Comparison of ENCODE assay signal across 1 cellular context in the genomic region with DNA sequence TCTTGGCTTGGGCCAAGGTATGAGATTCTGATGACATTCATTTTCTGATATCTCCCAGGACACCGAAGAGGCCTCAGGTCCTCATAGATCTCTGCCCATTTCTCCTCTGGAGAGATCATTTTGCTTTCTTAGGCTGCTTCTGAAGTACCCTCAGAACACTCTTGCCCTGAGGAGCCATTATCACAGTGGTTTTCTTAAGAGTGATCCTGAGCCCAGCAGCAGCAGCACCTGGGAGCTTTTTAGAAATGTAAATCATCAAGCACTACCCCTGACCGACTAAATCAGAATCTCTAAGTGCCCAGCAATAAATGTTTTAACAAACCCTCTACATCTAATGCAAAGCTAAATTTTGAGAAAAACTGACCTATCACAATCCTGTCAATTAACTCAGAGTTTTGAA.
A peak's percentile ranks its signal among the peaks of the same experiment; 100 is the strongest.
TF ChIP-seq lines count a peak whose summit lies in the region.

No MANE protein-coding gene starts in this region.

TF ChIP-seq in GM23338, 12 proteins besides CTCF, POLR2A, EP300 and RAD21 (continued from another document):
- TF ChIP-seq, protein P1, sequence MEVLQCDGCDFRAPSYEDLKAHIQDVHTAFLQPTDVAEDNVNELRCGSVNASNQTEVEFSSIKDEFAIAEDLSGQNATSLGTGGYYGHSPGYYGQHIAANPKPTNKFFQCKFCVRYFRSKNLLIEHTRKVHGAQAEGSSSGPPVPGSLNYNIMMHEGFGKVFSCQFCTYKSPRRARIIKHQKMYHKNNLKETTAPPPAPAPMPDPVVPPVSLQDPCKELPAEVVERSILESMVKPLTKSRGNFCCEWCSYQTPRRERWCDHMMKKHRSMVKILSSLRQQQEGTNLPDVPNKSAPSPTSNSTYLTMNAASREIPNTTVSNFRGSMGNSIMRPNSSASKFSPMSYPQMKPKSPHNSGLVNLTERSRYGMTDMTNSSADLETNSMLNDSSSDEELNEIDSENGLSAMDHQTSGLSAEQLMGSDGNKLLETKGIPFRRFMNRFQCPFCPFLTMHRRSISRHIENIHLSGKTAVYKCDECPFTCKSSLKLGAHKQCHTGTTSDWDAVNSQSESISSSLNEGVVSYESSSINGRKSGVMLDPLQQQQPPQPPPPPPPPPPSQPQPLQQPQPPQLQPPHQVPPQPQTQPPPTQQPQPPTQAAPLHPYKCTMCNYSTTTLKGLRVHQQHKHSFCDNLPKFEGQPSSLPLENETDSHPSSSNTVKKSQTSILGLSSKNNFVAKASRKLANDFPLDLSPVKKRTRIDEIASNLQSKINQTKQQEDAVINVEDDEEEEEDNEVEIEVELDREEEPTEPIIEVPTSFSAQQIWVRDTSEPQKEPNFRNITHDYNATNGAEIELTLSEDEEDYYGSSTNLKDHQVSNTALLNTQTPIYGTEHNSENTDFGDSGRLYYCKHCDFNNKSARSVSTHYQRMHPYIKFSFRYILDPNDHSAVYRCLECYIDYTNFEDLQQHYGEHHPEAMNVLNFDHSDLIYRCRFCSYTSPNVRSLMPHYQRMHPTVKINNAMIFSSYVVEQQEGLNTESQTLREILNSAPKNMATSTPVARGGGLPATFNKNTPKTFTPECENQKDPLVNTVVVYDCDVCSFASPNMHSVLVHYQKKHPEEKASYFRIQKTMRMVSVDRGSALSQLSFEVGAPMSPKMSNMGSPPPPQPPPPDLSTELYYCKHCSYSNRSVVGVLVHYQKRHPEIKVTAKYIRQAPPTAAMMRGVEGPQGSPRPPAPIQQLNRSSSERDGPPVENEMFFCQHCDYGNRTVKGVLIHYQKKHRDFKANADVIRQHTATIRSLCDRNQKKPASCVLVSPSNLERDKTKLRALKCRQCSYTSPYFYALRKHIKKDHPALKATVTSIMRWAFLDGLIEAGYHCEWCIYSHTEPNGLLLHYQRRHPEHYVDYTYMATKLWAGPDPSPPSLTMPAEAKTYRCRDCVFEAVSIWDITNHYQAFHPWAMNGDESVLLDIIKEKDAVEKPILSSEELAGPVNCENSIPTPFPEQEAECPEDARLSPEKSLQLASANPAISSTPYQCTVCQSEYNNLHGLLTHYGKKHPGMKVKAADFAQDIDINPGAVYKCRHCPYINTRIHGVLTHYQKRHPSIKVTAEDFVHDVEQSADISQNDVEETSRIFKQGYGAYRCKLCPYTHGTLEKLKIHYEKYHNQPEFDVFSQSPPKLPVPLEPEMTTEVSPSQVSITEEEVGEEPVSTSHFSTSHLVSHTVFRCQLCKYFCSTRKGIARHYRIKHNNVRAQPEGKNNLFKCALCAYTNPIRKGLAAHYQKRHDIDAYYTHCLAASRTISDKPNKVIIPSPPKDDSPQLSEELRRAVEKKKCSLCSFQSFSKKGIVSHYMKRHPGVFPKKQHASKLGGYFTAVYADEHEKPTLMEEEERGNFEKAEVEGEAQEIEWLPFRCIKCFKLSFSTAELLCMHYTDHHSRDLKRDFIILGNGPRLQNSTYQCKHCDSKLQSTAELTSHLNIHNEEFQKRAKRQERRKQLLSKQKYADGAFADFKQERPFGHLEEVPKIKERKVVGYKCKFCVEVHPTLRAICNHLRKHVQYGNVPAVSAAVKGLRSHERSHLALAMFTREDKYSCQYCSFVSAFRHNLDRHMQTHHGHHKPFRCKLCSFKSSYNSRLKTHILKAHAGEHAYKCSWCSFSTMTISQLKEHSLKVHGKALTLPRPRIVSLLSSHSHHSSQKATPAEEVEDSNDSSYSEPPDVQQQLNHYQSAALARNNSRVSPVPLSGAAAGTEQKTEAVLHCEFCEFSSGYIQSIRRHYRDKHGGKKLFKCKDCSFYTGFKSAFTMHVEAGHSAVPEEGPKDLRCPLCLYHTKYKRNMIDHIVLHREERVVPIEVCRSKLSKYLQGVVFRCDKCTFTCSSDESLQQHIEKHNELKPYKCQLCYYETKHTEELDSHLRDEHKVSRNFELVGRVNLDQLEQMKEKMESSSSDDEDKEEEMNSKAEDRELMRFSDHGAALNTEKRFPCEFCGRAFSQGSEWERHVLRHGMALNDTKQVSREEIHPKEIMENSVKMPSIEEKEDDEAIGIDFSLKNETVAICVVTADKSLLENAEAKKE (CRISPR knock-in tag; IDR thresholded peaks at IDR 0.05): 0 out of 2 replicates have a peak, but pooled peaks have one; percentile 68
- TF ChIP-seq ZNF331 (CRISPR knock-in tag; IDR thresholded peaks at IDR 0.05; ENCODE audit: low read depth): no peak
